ENCODE assay signal across 23 cellular contexts in genomic region chr9:29875522-29875921, GRCh38.
"Had no signal": no experiment of that assay in that cellular context is flagged by ENCODE, and none has a peak within 500 bp of the region (broad histone marks: within the 10 kb centered on the region; RNA-seq: fewer than 3 reads in every experiment).

No MANE protein-coding gene starts in this region.

- H3K27me3 ChIP-seq: esophagus squamous epithelium, gastroesophageal sphincter, heart left ventricle, hepatocyte, left lung had no signal

- H3K4me3 ChIP-seq: coronary artery, esophagus squamous epithelium, gastroesophageal sphincter, heart left ventricle, hepatocyte, left lung, lower lobe of right lung, mucosa of descending colon had no signal

- H3K27me3 Mint-ChIP-seq: effector memory CD8-positive, alpha-beta T cell; naive B cell; naive thymus-derived CD8-positive, alpha-beta T cell had no signal

- H3K79me2 ChIP-seq: hepatocyte had no signal

- H3K4me1 Mint-ChIP-seq: naive B cell; naive thymus-derived CD8-positive, alpha-beta T cell had no signal

- H2AFZ ChIP-seq: hepatocyte had no signal

- H3K36me3 Mint-ChIP-seq: mesothelial cell of epicardium; naive B cell; naive thymus-derived CD8-positive, alpha-beta T cell had no signal

- H3K4me2 ChIP-seq: hepatocyte had no signal

- H3K36me3 ChIP-seq: esophagus squamous epithelium, gastroesophageal sphincter, heart left ventricle, left lung, lower lobe of right lung had no signal

- DNase-seq: dermis blood vessel endothelial cell; effector CD8-positive, alpha-beta T cell; effector memory CD8-positive, alpha-beta T cell; endodermal cell; erythroblast; esophagus squamous epithelium; foreskin fibroblast; heart left ventricle; hypothalamus; left cardiac atrium; left lung; left ventricle myocardium superior; lower lobe of right lung; mesenchymal stem cell; mucosa of descending colon; naive B cell; naive thymus-derived CD8-positive, alpha-beta T cell had no signal

- H3K9me3 Mint-ChIP-seq: naive B cell had no signal

- H3K9me3 ChIP-seq: esophagus squamous epithelium, left lung, lower lobe of right lung, mucosa of descending colon had no signal

- ATAC-seq: effector memory CD8-positive, alpha-beta T cell; esophagus mucosa; gastroesophageal sphincter; heart left ventricle; left cardiac atrium; left lung; left ventricle myocardium superior; lower lobe of right lung; mucosa of descending colon; naive thymus-derived CD8-positive, alpha-beta T cell had no signal

- H3K27ac ChIP-seq: coronary artery, epithelial cell of prostate, esophagus squamous epithelium, gastroesophageal sphincter, heart left ventricle, hepatocyte, left lung, lower lobe of right lung had no signal

- H3K27ac Mint-ChIP-seq: effector memory CD8-positive, alpha-beta T cell; endodermal cell; mesothelial cell of epicardium; naive B cell; naive thymus-derived CD8-positive, alpha-beta T cell had no signal

- H3K4me3 Mint-ChIP-seq: effector memory CD8-positive, alpha-beta T cell; endodermal cell; mesothelial cell of epicardium; naive B cell; naive thymus-derived CD8-positive, alpha-beta T cell had no signal

- H3K4me1 ChIP-seq: esophagus squamous epithelium, gastroesophageal sphincter, heart left ventricle, left lung, lower lobe of right lung had no signal
